Comparison of ENCODE assay signal across 22 cellular contexts in genomic region chr20:23232679-23233308, GRCh38.
"Had no signal": no experiment of that assay in that cellular context is flagged by ENCODE, and none has a peak within 500 bp of the region (broad histone marks: within the 10 kb centered on the region; RNA-seq: fewer than 3 reads in every experiment).

No MANE protein-coding gene starts in this region.

- H3K27ac ChIP-seq: body of pancreas, epithelial cell of prostate, heart right ventricle, neutrophil, parathyroid adenoma, right lobe of liver, skin epidermis, upper lobe of right lung, WERI-Rb-1 had no signal

- H3K36me3 Mint-ChIP-seq: mesothelial cell of epicardium, natural killer cell had no signal

- H3K4me3 ChIP-seq: body of pancreas, heart right ventricle, lung, right lobe of liver, skin epidermis, upper lobe of right lung had no signal

- DNase-seq: activated CD4-positive, alpha-beta T cell treated with anti-CD3 and anti-CD28 coated beads, Interleukin-2, amount 10 ng/mL, durations not matched to agents 7 days and 5 days; activated CD4-positive, CD25-positive, alpha-beta regulatory T cell treated with anti-CD3 and anti-CD28 coated beads, Interleukin-2, amount 50 U/mL, for 72 hours; activated CD8-positive, alpha-beta T cell treated with anti-CD3 and anti-CD28 coated beads, Interleukin-2, amount 10 ng/mL, durations not matched to agents 7 days and 5 days; activated gamma-delta T cell; activated naive CD4-positive, alpha-beta T cell treated with anti-CD3 and anti-CD28 coated beads, Interleukin-2, amount 50 U/mL, for 16 hours; activated naive CD8-positive, alpha-beta T cell treated with anti-CD3 and anti-CD28 coated beads, Interleukin-2, amount 50 U/mL, for 24 hours; anterior cingulate cortex; body of pancreas; heart right ventricle; natural killer cell; stimulated activated naive CD8-positive, alpha-beta T cell treated with anti-CD3 and anti-CD28 coated beads, Interleukin-15, Interleukin-2, amounts not matched to agents 100 U/mL and 50 U/mL, for 24 hours; T-helper 1 cell; upper lobe of right lung; WERI-Rb-1 had no signal

- H3K9me3 Mint-ChIP-seq: activated CD4-positive, alpha-beta T cell treated with anti-CD3 and anti-CD28 coated beads, Interleukin-2, amount 10 ng/mL, durations not matched to agents 7 days and 5 days had no signal

- H3K27ac Mint-ChIP-seq: activated CD4-positive, alpha-beta T cell treated with anti-CD3 and anti-CD28 coated beads, Interleukin-2, amount 10 ng/mL, durations not matched to agents 7 days and 5 days; activated CD8-positive, alpha-beta T cell treated with anti-CD3 and anti-CD28 coated beads, Interleukin-2, amount 10 ng/mL, durations not matched to agents 7 days and 5 days; activated naive CD8-positive, alpha-beta T cell treated with anti-CD3 and anti-CD28 coated beads, Interleukin-2, amount 50 U/mL, for 24 hours; activated T-helper 1 cell treated with anti-CD3 and anti-CD28 coated beads, Interleukin-12 subunit alpha, Interleukin-12 subunit beta, Interleukin-2, Interleukin-4 antibody, amounts not matched to agents 30 ng/mL and 10 ng/mL and 1 ng/mL, durations not matched to agents 14 hours and 24 hours and 36 hours; mesothelial cell of epicardium; natural killer cell had no signal

- H3K79me2 ChIP-seq: parathyroid adenoma had no signal

- H3K27me3 ChIP-seq: body of pancreas, heart right ventricle, right lobe of liver, upper lobe of right lung had no signal

- H2AFZ ChIP-seq: parathyroid adenoma had no signal

- H3K4me1 ChIP-seq: body of pancreas, parathyroid adenoma, right lobe of liver, upper lobe of right lung had no signal

- H3K4me3 Mint-ChIP-seq: activated CD4-positive, alpha-beta T cell treated with anti-CD3 and anti-CD28 coated beads, Interleukin-2, amount 10 ng/mL, durations not matched to agents 7 days and 5 days; activated CD8-positive, alpha-beta T cell treated with anti-CD3 and anti-CD28 coated beads, Interleukin-2, amount 10 ng/mL, durations not matched to agents 7 days and 5 days; activated naive CD8-positive, alpha-beta T cell treated with anti-CD3 and anti-CD28 coated beads, Interleukin-2, amount 50 U/mL, for 24 hours; activated T-helper 1 cell treated with anti-CD3 and anti-CD28 coated beads, Interleukin-12 subunit alpha, Interleukin-12 subunit beta, Interleukin-2, Interleukin-4 antibody, amounts not matched to agents 30 ng/mL and 10 ng/mL and 1 ng/mL, durations not matched to agents 14 hours and 24 hours and 36 hours; mesothelial cell of epicardium; natural killer cell had no signal

- H3K9me3 ChIP-seq: body of pancreas, neutrophil, right lobe of liver, upper lobe of right lung had no signal

- H3K4me1 Mint-ChIP-seq: activated naive CD8-positive, alpha-beta T cell treated with anti-CD3 and anti-CD28 coated beads, Interleukin-2, amount 50 U/mL, for 24 hours; mesothelial cell of epicardium; natural killer cell had no signal

- H3K36me3 ChIP-seq: heart right ventricle, neutrophil, right lobe of liver, upper lobe of right lung, WERI-Rb-1 had no signal
